In the genomic region with DNA sequence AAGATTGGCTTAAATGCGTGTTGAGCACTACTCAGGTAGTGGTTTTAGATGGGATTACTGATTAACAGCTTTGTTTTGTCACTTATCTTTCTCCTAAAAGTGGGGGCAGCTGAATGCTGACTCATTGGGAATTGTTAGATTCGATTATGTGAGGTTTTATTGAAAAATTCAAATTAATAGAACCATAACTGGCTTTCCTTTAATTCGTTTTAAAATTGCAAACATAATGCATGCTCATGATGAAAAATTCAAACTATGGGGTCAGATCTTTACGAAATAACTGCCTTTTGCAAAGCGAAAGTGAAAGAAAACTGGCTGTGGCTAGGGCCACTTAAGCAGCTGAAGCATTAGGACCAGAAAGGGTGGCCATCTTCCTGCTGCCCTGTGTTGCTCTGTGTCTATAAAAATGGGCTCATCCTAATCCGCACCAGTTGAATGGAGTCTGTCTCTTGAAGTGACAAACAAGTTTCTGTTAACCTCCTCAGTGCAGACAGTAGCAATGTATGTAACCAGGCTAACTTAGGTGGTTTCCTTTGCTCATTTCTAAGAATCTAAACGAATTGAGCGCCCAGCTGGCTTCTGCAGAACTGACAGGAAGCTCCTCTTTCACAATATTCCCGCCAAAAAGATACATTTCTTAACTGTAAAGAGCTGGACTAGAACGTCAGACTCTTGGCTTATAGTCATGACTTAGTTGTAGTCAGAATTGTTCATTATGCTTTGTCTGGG, we compare ENCODE assay signal across 8 cellular contexts. TPM values are rescaled to one million over a fixed set of nuclear protein-coding genes. Genes with fewer than 3 reads are reported as not detected.
DNase-seq lines count a peak whose midpoint lies in the region; ATAC-seq and TF ChIP-seq lines count a peak whose summit lies in the region.

No MANE protein-coding gene starts in this region.

- peaks cover 60% of the 10 kb centered on the region for H3K4me1 Mint-ChIP-seq in activated CD4-positive, alpha-beta memory T cell treated with anti-CD3 and anti-CD28 coated beads for 36 hours (ENCODE audit: low read depth)

- peaks cover 46% of the 10 kb centered on the region for H3K36me3 Mint-ChIP-seq in activated CD4-positive, alpha-beta memory T cell treated with anti-CD3 and anti-CD28 coated beads for 36 hours

- H3K9me3 Mint-ChIP-seq in activated CD4-positive, alpha-beta memory T cell treated with anti-CD3 and anti-CD28 coated beads for 36 hours, result no peaks in the 10 kb centered on the region

- H3K4me3 ChIP-seq in fibroblast of villous mesenchyme (ENCODE audit: low read depth, low read length) (peak overlapping the region; percentile 30), spleen (peak overlapping the region; percentile 3 to 69 (median 32))

- no peak for TF ChIP-seq POLR2A in spleen (IDR thresholded peaks at IDR 0.05)

- H3K36me3 ChIP-seq in KOPT-K1 (ENCODE audit: insufficient read depth, low read length), result peaks cover 83% of the 10 kb centered on the region
- peaks cover 0 to 69% (median 24%) of the 10 kb centered on the region in 6 donors for H3K36me3 ChIP-seq in spleen

- peak overlapping the region; percentile 100 for H3K27ac ChIP-seq in KOPT-K1 (ENCODE audit: low read depth, low read length, poor library complexity, severe bottlenecking)
- H3K27ac ChIP-seq in spleen, result peak overlapping the region; percentile 15 to 90 (median 86)

- TF ChIP-seq CTCF in fibroblast of villous mesenchyme (IDR thresholded peaks at IDR 0.05; ENCODE audit: insufficient read depth, low read depth, low read length) (no peak), spleen (IDR thresholded peaks at IDR 0.05 in 8 of 11, conservative IDR thresholded peaks at IDR 0.05 in 3 of 11) (no peak)

- POLR2A ChIA-PET in activated CD4-positive, alpha-beta memory T cell treated with anti-CD3 and anti-CD28 coated beads for 36 hours (lab: Charles Lee), result interaction anchor here (0.6 to 2.0 kb wide), 10 partner anchors 11 to 184 kb away, joined by 3 to 10 read pairs (median 5); a partner anchor contains a TSS

- CTCF ChIA-PET in activated CD4-positive, alpha-beta memory T cell treated with anti-CD3 and anti-CD28 coated beads for 36 hours (lab: Charles Lee), result interaction anchor here (0.8 to 2.0 kb wide), 6 partner anchors 27 to 75 kb away, joined by 3 to 5 read pairs (median 4); a partner anchor contains a TSS

- H3K4me1 ChIP-seq in spleen, result peaks cover 6 to 67% (median 47%) of the 10 kb centered on the region in 6 donors

- no peaks in the 10 kb centered on the region for H3K27me3 Mint-ChIP-seq in activated CD4-positive, alpha-beta memory T cell treated with anti-CD3 and anti-CD28 coated beads for 36 hours

- H3K27ac Mint-ChIP-seq in activated CD4-positive, alpha-beta memory T cell treated with anti-CD3 and anti-CD28 coated beads for 36 hours, result peak overlapping the region; percentile 100

- H3K9me3 ChIP-seq in KOPT-K1 (ENCODE audit: insufficient read depth, low read length, poor library complexity, severe bottlenecking) (no peaks in the 10 kb centered on the region), spleen (no peaks in the 10 kb centered on the region)

- WGBS in spleen, 5 donors, result 8 to 12% (median 12%) methylated on average over 10 of the region's 10 CpGs

- peak; percentile 89 for DNase-seq in CD1c-positive myeloid dendritic cell (ENCODE audit: extremely low spot score)
- DNase-seq in activated CD4-positive, alpha-beta memory T cell treated with anti-CD3 and anti-CD28 coated beads for 36 hours, result peak; percentile 76
- DNase-seq in fibroblast of villous mesenchyme (ENCODE audit: low read depth), result peak; percentile 85
- DNase-seq in spleen, result no peak
- no peak for DNase-seq in NCI-H446 treated with DMSO at 0.1 percent for 48 hours (lab: John Stamatoyannopoulos, UW)
- no peak for DNase-seq in HPDE6-E6E7 (ENCODE audit: extremely low spot score)

- intact Hi-C loops in activated CD4-positive, alpha-beta memory T cell treated with anti-CD3 and anti-CD28 coated beads for 36 hours (cut with micrococcal nuclease), result loop anchor here (1.0 to 5.0 kb wide), 8 partner anchors 27 to 521 kb away; a partner anchor contains a TSS
- intact Hi-C loops in spleen (cut with DNase I; ENCODE audit: low total_unique reads), result no loop called here

- peak; percentile 62 for ATAC-seq in GM19372 (IDR thresholded peaks at IDR 0.05; ENCODE audit: low read depth, unreplicated experiment)

- peak overlapping the region; percentile 80 for H3K4me3 Mint-ChIP-seq in activated CD4-positive, alpha-beta memory T cell treated with anti-CD3 and anti-CD28 coated beads for 36 hours

- no peaks in the 10 kb centered on the region for H3K27me3 ChIP-seq in spleen (replicated peaks in 1 of 7)

RNA-seq across cellular contexts. Expression of a gene that starts 27.8 kb away (rescaled TPM):
- total RNA-seq in activated CD4-positive, alpha-beta memory T cell treated with anti-CD3 and anti-CD28 coated beads for 36 hours, result 10 to 100 TPM; 29.8 to 31.4 TPM
- total RNA-seq in fibroblast of villous mesenchyme, result 71.2 and 94.6 TPM in 2 replicates
- total RNA-seq in spleen, result 10 to 100 TPM; 28.5 to 57.0 (median 37.4) TPM
- polyA plus RNA-seq in spleen, result 10 to 100 TPM; 11.3 to 18.4 (median 12.1) TPM

RNA-seq across cellular contexts. Expression of a gene that starts 33.8 kb away (rescaled TPM):
- 10 to 100 TPM; 38.3 to 38.7 TPM for total RNA-seq in activated CD4-positive, alpha-beta memory T cell treated with anti-CD3 and anti-CD28 coated beads for 36 hours
- total RNA-seq in fibroblast of villous mesenchyme (11.3 and 13.0 TPM in 2 replicates), spleen (10 to 100 TPM; 13.3 to 32.1 (median 21.3) TPM)
- polyA plus RNA-seq in spleen, result 10 to 100 TPM; 39.4 to 68.3 (median 58.2) TPM

RNA-seq across cellular contexts. Expression of a gene that starts 46.9 kb away (rescaled TPM):
- total RNA-seq in activated CD4-positive, alpha-beta memory T cell treated with anti-CD3 and anti-CD28 coated beads for 36 hours, result 100 to 1,000 TPM; 173 to 182 TPM
- total RNA-seq in fibroblast of villous mesenchyme (120 and 222 TPM in 2 replicates), spleen (100 to 1,000 TPM in 3 of 7 donors, 10 to 100 TPM in 4; 77.5 to 138 (median 98.7) TPM)
- 100 to 1,000 TPM in 1 of 3 donors, 10 to 100 TPM in 2; 61.9 to 130 (median 94.2) TPM for polyA plus RNA-seq in spleen

RNA-seq across cellular contexts. Expression of a gene that starts 51.1 kb away (rescaled TPM):
- total RNA-seq in activated CD4-positive, alpha-beta memory T cell treated with anti-CD3 and anti-CD28 coated beads for 36 hours, result 100 to 1,000 TPM; 143 to 148 TPM
- total RNA-seq in fibroblast of villous mesenchyme (95.7 and 119 TPM in 2 replicates), spleen (10 to 100 TPM; 81.4 to 93.9 (median 90.7) TPM)
- polyA plus RNA-seq in spleen, result 10 to 100 TPM; 21.9 to 31.0 (median 22.8) TPM

Comparison
In these comparisons a context has a peak if more than half of its experiments do, and no peak if none do; other contexts are left out.
1. DNase-seq: peak in CD1c-positive myeloid dendritic cell (single experiment), activated CD4-positive, alpha-beta memory T cell treated with anti-CD3 and anti-CD28 coated beads for 36 hours (single experiment) and fibroblast of villous mesenchyme (single experiment); none in spleen (single experiment), NCI-H446 treated with DMSO at 0.1 percent for 48 hours (single experiment) and HPDE6-E6E7 (single experiment).